ENCODE assay signal across 21 cellular contexts in the genomic region with DNA sequence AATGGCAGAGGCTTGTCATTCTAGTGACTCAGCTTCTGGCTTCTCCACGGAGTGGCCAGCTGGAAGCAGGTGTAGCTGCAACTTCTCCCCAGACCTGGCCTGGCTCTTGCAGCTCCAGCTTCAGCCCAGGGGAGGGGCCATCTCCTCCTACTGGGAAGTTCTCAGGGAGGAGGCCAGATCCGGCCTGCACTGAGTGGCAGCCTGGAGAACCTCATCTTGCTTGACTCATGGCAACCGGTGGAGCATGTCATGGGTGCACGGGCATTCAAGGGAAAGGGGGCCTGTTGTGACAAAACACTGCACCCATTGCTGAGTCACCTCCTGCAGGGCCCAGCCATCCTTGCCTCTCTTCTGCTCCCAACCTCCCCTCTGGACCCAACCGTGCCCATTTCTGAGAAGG.
DNase-seq lines count a peak whose midpoint lies in the region; ATAC-seq, FAIRE-seq and TF ChIP-seq lines count a peak whose summit lies in the region.
"Had no signal": no experiment of that assay in that cellular context is flagged by ENCODE, and none has a peak within 500 bp of the region (broad histone marks: within the 10 kb centered on the region; RNA-seq: fewer than 3 reads in every experiment).

No MANE protein-coding gene starts in this region.

- peaks cover 0 to 4% (median 0%) of the 10 kb centered on the region in 3 donors for H3K36me3 Mint-ChIP-seq in immature natural killer cell
- H3K36me3 Mint-ChIP-seq: activated naive CD8-positive, alpha-beta T cell; stimulated activated memory B cell treated with anti-CD40 and anti-IgM and Interleukin-4, amounts not matched to agents 10 μg/mL and 1 μg/mL and 100 μg/mL, for 72 hours had no signal

- intact Hi-C loops in Right ventricle myocardium superior (cut with DNase I) (no loop called here), HepG2 (cut with micrococcal nuclease; ENCODE audit: unreplicated experiment) (no loop called here)

- H3K27ac Mint-ChIP-seq in immature natural killer cell: no peak overlapping the region
- H3K27ac Mint-ChIP-seq: activated naive CD8-positive, alpha-beta T cell; B cell; stimulated activated memory B cell treated with anti-CD40 and anti-IgM and Interleukin-4, amounts not matched to agents 10 μg/mL and 1 μg/mL and 100 μg/mL, for 72 hours; T-helper 2 cell treated with Interferon-gamma antibody and Interleukin-4, amounts not matched to agents 5 μg/mL and 100 μg/mL, for 36 hours had no signal

- no peak overlapping the region for H3K4me2 ChIP-seq in HepG2 (ENCODE audit: low read depth, low read length)
- H3K4me2 ChIP-seq: smooth muscle cell had no signal

- H3K79me2 ChIP-seq in HepG2 (ENCODE audit: insufficient read depth, low read length): no peaks in the 10 kb centered on the region

- FAIRE-seq in HepG2 (lab: Jason Lieb, UNC): no peak
- FAIRE-seq: astrocyte had no signal

- POLR2A ChIA-PET in HepG2 (lab: Yijun Ruan, JAX): no interaction called here

- H3K36me3 ChIP-seq in right atrium auricular region (no peaks in the 10 kb centered on the region), gastroesophageal sphincter (no peaks in the 10 kb centered on the region), HepG2 (replicated peaks in 1 of 2; ENCODE audit: control insufficient read depth in 1 of 2, insufficient read depth in 2 of 2, low read length in 2 of 2) (no peaks in the 10 kb centered on the region)
- H3K36me3 ChIP-seq: neutrophil, Peyer's patch had no signal

- in situ Hi-C loops in HepG2 (cut with HindIII; ENCODE audit: extremely low pct_ligation_motif_present, low pct_unique_long_range_greater_than_20kb): no loop called here

- TF ChIP-seq EP300 in gastroesophageal sphincter (IDR thresholded peaks at IDR 0.05): no peak
- TF ChIP-seq EP300 in HepG2 (IDR thresholded peaks at IDR 0.05; ENCODE audit: low read depth in 2 of 2, low read length in 2 of 2): no peak
- no peak for TF ChIP-seq EP300 in HepG2 (CRISPR knock-in tag; IDR thresholded peaks at IDR 0.05; ENCODE audit: borderline replicate concordance)

- H3K4me1 ChIP-seq in right atrium auricular region (no peaks in the 10 kb centered on the region), gastroesophageal sphincter (no peaks in the 10 kb centered on the region), HepG2 (ENCODE audit: insufficient read depth, low read length) (no peaks in the 10 kb centered on the region)
- H3K4me1 ChIP-seq: psoas muscle had no signal

- H3K27ac ChIP-seq in right atrium auricular region (no peak overlapping the region), gastroesophageal sphincter (no peak overlapping the region), HepG2 (ENCODE audit: extremely low read length, insufficient read depth, low read length) (no peak overlapping the region)
- H3K27ac ChIP-seq: GM23248, neutrophil, Peyer's patch, psoas muscle had no signal

- H4K20me1 ChIP-seq in HepG2 (ENCODE audit: insufficient read depth, low read length): no peaks in the 10 kb centered on the region

- H3K9me3 ChIP-seq in right atrium auricular region (no peaks in the 10 kb centered on the region), gastroesophageal sphincter (no peaks in the 10 kb centered on the region), HepG2 (ENCODE audit: low read length) (no peaks in the 10 kb centered on the region)
- H3K9me3 ChIP-seq: neutrophil, Peyer's patch, psoas muscle had no signal

- WGBS in gastroesophageal sphincter (ENCODE audit: low coverage in 1 of 2), 2 donors: 80% methylated on average over 1 of the region's 5 CpGs; no CpG with 5 or more reads in 1 of the 2 donors
- 45% methylated on average over 3 of the region's 5 CpGs for WGBS in HepG2 (ENCODE audit: low lambda C conversion rate)

- H3K4me1 Mint-ChIP-seq in immature natural killer cell: no peaks in the 10 kb centered on the region
- H3K4me1 Mint-ChIP-seq: B cell; stimulated activated memory B cell treated with anti-CD40 and anti-IgM and Interleukin-4, amounts not matched to agents 10 μg/mL and 1 μg/mL and 100 μg/mL, for 72 hours had no signal

- no peak overlapping the region for H3K4me3 Mint-ChIP-seq in immature natural killer cell
- H3K4me3 Mint-ChIP-seq: activated naive CD8-positive, alpha-beta T cell; B cell; stimulated activated memory B cell treated with anti-CD40 and anti-IgM and Interleukin-4, amounts not matched to agents 10 μg/mL and 1 μg/mL and 100 μg/mL, for 72 hours; T-helper 2 cell treated with Interferon-gamma antibody and Interleukin-4, amounts not matched to agents 5 μg/mL and 100 μg/mL, for 36 hours had no signal

- no peak for TF ChIP-seq RAD21 in HepG2 (CRISPR knock-in tag; IDR thresholded peaks at IDR 0.05)

- H3K9ac ChIP-seq in HepG2 (ENCODE audit: insufficient read depth, low read depth, low read length): no peak overlapping the region
- H3K9ac ChIP-seq: GM23248 had no signal

- ATAC-seq in Right ventricle myocardium superior (ENCODE audit: poor library complexity) (peak; percentile 59), gastroesophageal sphincter (peak; percentile 47), HepG2 (peak; percentile 33; the same call in 2 of the 3 replicates), HG02885 (IDR thresholded peaks at IDR 0.05; ENCODE audit: poor library complexity, unreplicated experiment) (no peak)
- ATAC-seq: psoas muscle; SK-N-SH treated with all-trans-retinoic acid at 6 μM for 48 hours; stimulated activated memory B cell treated with anti-CD40 and anti-IgM and Interleukin-4, amounts not matched to agents 10 μg/mL and 1 μg/mL and 100 μg/mL, for 72 hours had no signal

- H3K9me3 Mint-ChIP-seq in immature natural killer cell: no peaks in the 10 kb centered on the region
- H3K9me3 Mint-ChIP-seq: T-helper 2 cell treated with Interferon-gamma antibody and Interleukin-4, amounts not matched to agents 5 μg/mL and 100 μg/mL, for 36 hours had no signal

- H3K27me3 ChIP-seq in right atrium auricular region (no peaks in the 10 kb centered on the region), gastroesophageal sphincter (no peaks in the 10 kb centered on the region), HepG2 (ENCODE audit: control insufficient read depth in 1 of 2, insufficient read depth in 2 of 2, low read length in 2 of 2) (peaks cover 1 to 5% of the 10 kb centered on the region in 2 experiments; a peak in 3 of 5 replicates)
- H3K27me3 ChIP-seq: neutrophil, Peyer's patch had no signal

- peak; percentile 64 for DNase-seq in Right ventricle myocardium superior
- no peak for DNase-seq in right atrium auricular region (ENCODE audit: low spot score)
- DNase-seq in HepG2 (ENCODE audit: low spot score): no peak
- no peak for DNase-seq in NCI-H1048 (lab: John Stamatoyannopoulos, UW)
- no peak for DNase-seq in immature natural killer cell
- DNase-seq in HCEC 1CT: no peak
- DNase-seq: GM23248, NCI-H1436 treated with DMSO at 0.1 percent for 48 hours, NCI-H524, psoas muscle had no signal

- no peak overlapping the region for H3K4me3 ChIP-seq in right atrium auricular region
- no peak overlapping the region for H3K4me3 ChIP-seq in gastroesophageal sphincter
- no peak overlapping the region for H3K4me3 ChIP-seq in HepG2 (replicated peaks in 1 of 3; ENCODE audit: insufficient read depth in 1 of 3, low read depth in 2 of 3, low read length in 3 of 3)
- H3K4me3 ChIP-seq: GM23248, Peyer's patch, psoas muscle, smooth muscle cell had no signal

- CTCF ChIA-PET in HepG2 (lab: Yijun Ruan, JAX; ENCODE audit: low intra/inter-chr PET ratio, low total read pairs): no interaction called here

- no TSS peak for BruUV-seq in HepG2 (replicated peaks; lab: Mats Ljungman, UMichigan)

- H2AFZ ChIP-seq in HepG2 (ENCODE audit: low read length): no peak overlapping the region
- H2AFZ ChIP-seq: GM23248 had no signal

- no peak for TF ChIP-seq CTCF in right atrium auricular region (IDR thresholded peaks at IDR 0.05)
- TF ChIP-seq CTCF in gastroesophageal sphincter (IDR thresholded peaks at IDR 0.05): no peak
- TF ChIP-seq CTCF in HepG2 (CRISPR knock-in tag; IDR thresholded peaks at IDR 0.05): no peak

- peaks cover 0 to 6% (median 2%) of the 10 kb centered on the region in 3 donors for H3K27me3 Mint-ChIP-seq in immature natural killer cell (ENCODE audit: low read depth in 3 of 3)
- H3K27me3 Mint-ChIP-seq: activated naive CD8-positive, alpha-beta T cell; B cell; stimulated activated memory B cell treated with anti-CD40 and anti-IgM and Interleukin-4, amounts not matched to agents 10 μg/mL and 1 μg/mL and 100 μg/mL, for 72 hours had no signal

- TF ChIP-seq POLR2A in gastroesophageal sphincter (IDR thresholded peaks at IDR 0.05) (no peak), HepG2 (IDR thresholded peaks at IDR 0.05; ENCODE audit: insufficient read depth in 1 of 2, low read depth in 2 of 2, low read length in 2 of 2) (no peak)

TF ChIP-seq in HepG2, 621 proteins besides CTCF, POLR2A, EP300 and RAD21 (continues in another document):
- TF ChIP-seq, protein P1, sequence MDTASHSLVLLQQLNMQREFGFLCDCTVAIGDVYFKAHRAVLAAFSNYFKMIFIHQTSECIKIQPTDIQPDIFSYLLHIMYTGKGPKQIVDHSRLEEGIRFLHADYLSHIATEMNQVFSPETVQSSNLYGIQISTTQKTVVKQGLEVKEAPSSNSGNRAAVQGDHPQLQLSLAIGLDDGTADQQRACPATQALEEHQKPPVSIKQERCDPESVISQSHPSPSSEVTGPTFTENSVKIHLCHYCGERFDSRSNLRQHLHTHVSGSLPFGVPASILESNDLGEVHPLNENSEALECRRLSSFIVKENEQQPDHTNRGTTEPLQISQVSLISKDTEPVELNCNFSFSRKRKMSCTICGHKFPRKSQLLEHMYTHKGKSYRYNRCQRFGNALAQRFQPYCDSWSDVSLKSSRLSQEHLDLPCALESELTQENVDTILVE (CRISPR knock-in tag; IDR thresholded peaks at IDR 0.05): no peak
- TF ChIP-seq IKZF4 (CRISPR knock-in tag; IDR thresholded peaks at IDR 0.05; ENCODE audit: borderline replicate concordance, low read depth, not compliant biosample characterization) (no peak), HES4 (CRISPR knock-in tag; IDR thresholded peaks at IDR 0.05; ENCODE audit: borderline replicate concordance) (no peak)
- TF ChIP-seq, protein P2, sequence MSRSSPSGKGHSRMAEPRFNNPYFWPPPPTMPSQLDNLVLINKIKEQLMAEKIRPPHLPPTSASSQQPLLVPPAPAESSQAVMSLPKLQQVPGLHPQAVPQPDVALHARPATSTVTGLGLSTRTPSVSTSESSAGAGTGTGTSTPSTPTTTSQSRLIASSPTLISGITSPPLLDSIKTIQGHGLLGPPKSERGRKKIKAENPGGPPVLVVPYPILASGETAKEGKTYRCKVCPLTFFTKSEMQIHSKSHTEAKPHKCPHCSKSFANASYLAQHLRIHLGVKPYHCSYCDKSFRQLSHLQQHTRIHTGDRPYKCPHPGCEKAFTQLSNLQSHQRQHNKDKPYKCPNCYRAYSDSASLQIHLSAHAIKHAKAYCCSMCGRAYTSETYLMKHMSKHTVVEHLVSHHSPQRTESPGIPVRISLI (CRISPR knock-in tag; IDR thresholded peaks at IDR 0.05; ENCODE audit: borderline replicate concordance): no peak
